Comparison of ENCODE assay signal across 8 cellular contexts in genomic region chr7:116802784-116803183, GRCh38. TPM values are rescaled to one million over a fixed set of nuclear protein-coding genes. Genes with fewer than 3 reads are reported as not detected.
A peak's percentile ranks its signal among the peaks of the same experiment; 100 is the strongest.
DNase-seq lines count a peak whose midpoint lies in the region; ATAC-seq and TF ChIP-seq lines count a peak whose summit lies in the region.

No MANE protein-coding gene starts in this region.

- peak overlapping the region in 4 of 5 experiments; percentile 43 to 72 (median 64) for H3K27ac Mint-ChIP-seq in brain

- ATAC-seq in GM18511 (IDR thresholded peaks at IDR 0.05; ENCODE audit: unreplicated experiment), result peak; percentile 85
- ATAC-seq in HG02981 (IDR thresholded peaks at IDR 0.05; ENCODE audit: unreplicated experiment), result peak; percentile 77
- ATAC-seq in left colon, result peak; percentile 25
- no peak for ATAC-seq in HG02763 (IDR thresholded peaks at IDR 0.05; ENCODE audit: unreplicated experiment)

- H3K36me3 ChIP-seq in subcutaneous abdominal adipose tissue (ENCODE audit: control insufficient read depth in 5 of 5, insufficient read depth in 5 of 5, low read length in 5 of 5), result no peaks in the 10 kb centered on the region

- no peaks in the 10 kb centered on the region for H3K27me3 ChIP-seq in subcutaneous abdominal adipose tissue (ENCODE audit: control insufficient read depth in 5 of 5, insufficient read depth in 4 of 5, low read length in 5 of 5)

- H3K4me1 ChIP-seq in subcutaneous abdominal adipose tissue (ENCODE audit: control insufficient read depth in 5 of 5, insufficient read depth in 5 of 5, low read length in 5 of 5), result peaks cover 0 to 25% (median 19%) of the 10 kb centered on the region in 5 donors

- H3K27me3 Mint-ChIP-seq in brain, result no peaks in the 10 kb centered on the region

- peaks cover 41% of the 10 kb centered on the region for H3K4me1 Mint-ChIP-seq in brain

- intact Hi-C loops in left colon (cut with DNase I, micrococcal nuclease), result loop anchor here in 1 of 2 donors (10.0 kb wide), 1 partner anchor 208 kb away; no protein-coding TSS in a partner anchor

- H3K9me3 ChIP-seq in subcutaneous abdominal adipose tissue (ENCODE audit: control insufficient read depth in 5 of 5, low read length in 5 of 5), result no peaks in the 10 kb centered on the region

- H3K9ac ChIP-seq in subcutaneous abdominal adipose tissue (ENCODE audit: low read length in 5 of 5), result peak overlapping the region in 2 of 5 donors; percentile 24 to 38

- no peaks in the 10 kb centered on the region for H3K9me3 Mint-ChIP-seq in brain

- DNase-seq in CMK (ENCODE audit: low read depth) (peak; percentile 5), NCI-H748 (lab: John Stamatoyannopoulos, UW; ENCODE audit: unreplicated experiment) (peak; percentile 71), left colon (no peak)

- peak; percentile 48 to 51 for TF ChIP-seq CTCF in brain (conservative IDR thresholded peaks at IDR 0.05)

- peak overlapping the region; percentile 80 for H3K27ac ChIP-seq in subcutaneous abdominal adipose tissue (ENCODE audit: low read depth, low read length)

- H3K4me3 ChIP-seq in subcutaneous abdominal adipose tissue (ENCODE audit: low read depth in 1 of 5, low read length in 5 of 5), result peak overlapping the region in 1 of 5 donors; percentile 9

- no peaks in the 10 kb centered on the region for H3K36me3 Mint-ChIP-seq in brain

- no peak overlapping the region for H3K4me3 Mint-ChIP-seq in brain

RNA-seq across cellular contexts. Expression of gene CAPZA2, which starts 59.6 kb away (rescaled TPM):
- 17.8 TPM for polyA plus RNA-seq in brain (ENCODE audit: insufficient read depth, low read depth, low replicate concordance)
- total RNA-seq in left colon, result 100 to 1,000 TPM; 209 to 291 TPM

Comparison
In these comparisons a context has a peak if more than half of its experiments do, and no peak if none do; other contexts are left out.
1. DNase-seq: peak in CMK (single experiment) and NCI-H748 (single experiment); none in left colon (0 of 2).